Comparison of ENCODE assay signal across 8 cellular contexts in the genomic region with DNA sequence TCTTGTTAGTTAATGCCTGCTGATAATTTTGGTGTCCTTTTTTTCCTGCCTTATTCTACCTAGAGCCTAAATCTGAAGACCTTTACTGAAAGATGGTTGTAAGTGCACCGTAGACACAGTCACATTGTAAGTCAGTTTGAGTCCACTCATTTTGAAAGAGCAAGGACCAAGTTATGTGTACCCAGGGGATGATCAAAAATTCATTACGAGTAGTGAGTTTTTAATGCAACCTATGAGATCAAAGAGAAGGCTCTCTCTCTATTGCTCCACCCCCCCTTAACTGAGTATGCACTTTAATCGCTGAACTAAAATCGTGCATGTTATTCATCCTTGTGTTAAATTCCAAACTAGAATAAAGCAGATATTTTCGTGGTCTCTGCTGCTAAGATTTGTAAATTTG. TPM values are rescaled to one million over a fixed set of nuclear protein-coding genes. Genes with fewer than 3 reads are reported as not detected.
A peak's percentile ranks its signal among the peaks of the same experiment; 100 is the strongest.
DNase-seq lines count a peak whose midpoint lies in the region; ATAC-seq and TF ChIP-seq lines count a peak whose summit lies in the region.

No MANE protein-coding gene starts in this region.

- H3K27me3 ChIP-seq in CD8-positive, alpha-beta memory T cell (ENCODE audit: insufficient read depth, low read length, poor library complexity, severe bottlenecking), result no peaks in the 10 kb centered on the region
- no peaks in the 10 kb centered on the region for H3K27me3 ChIP-seq in brain microvascular endothelial cell (replicated peaks)

- no peak overlapping the region for H3K27ac ChIP-seq in CD8-positive, alpha-beta memory T cell (ENCODE audit: low read depth, low read length)
- no peak overlapping the region for H3K27ac ChIP-seq in brain microvascular endothelial cell

- peaks cover 21% of the 10 kb centered on the region for H3K4me1 ChIP-seq in CD8-positive, alpha-beta memory T cell (ENCODE audit: insufficient read depth, low read length)

- H3K27me3 Mint-ChIP-seq in CD8-positive, alpha-beta memory T cell, result peaks cover 0 to 4% of the 10 kb centered on the region in 2 donors
- no peaks in the 10 kb centered on the region for H3K27me3 Mint-ChIP-seq in IgD-negative memory B cell
- H3K27me3 Mint-ChIP-seq in natural killer cell treated with Interleukin-12 subunit alpha and Interleukin-12 subunit beta and Interleukin-15 and Interleukin-18, amount 100 ng/mL, for 72 hours, result no peaks in the 10 kb centered on the region

- H3K27ac Mint-ChIP-seq in CD8-positive, alpha-beta memory T cell, result peak overlapping the region in 7 of 8 donors; percentile 12 to 93 (median 73)
- H3K27ac Mint-ChIP-seq in IgD-negative memory B cell, result peak overlapping the region in 2 of 3 donors; percentile 28 to 30
- peak overlapping the region in 1 of 2 donors; percentile 68 for H3K27ac Mint-ChIP-seq in natural killer cell treated with Interleukin-12 subunit alpha and Interleukin-12 subunit beta and Interleukin-15 and Interleukin-18, amount 100 ng/mL, for 72 hours

- H3K9me3 ChIP-seq in CD8-positive, alpha-beta memory T cell (ENCODE audit: low read length), result no peaks in the 10 kb centered on the region

- no peak for TF ChIP-seq CTCF in brain microvascular endothelial cell (IDR thresholded peaks at IDR 0.05; ENCODE audit: low read depth, low read length, missing control alignments)

- H3K4me3 Mint-ChIP-seq in CD8-positive, alpha-beta memory T cell, result peak overlapping the region; percentile 61 to 96 (median 89)
- peak overlapping the region; percentile 72 to 97 (median 83) for H3K4me3 Mint-ChIP-seq in IgD-negative memory B cell
- H3K4me3 Mint-ChIP-seq in natural killer cell treated with Interleukin-12 subunit alpha and Interleukin-12 subunit beta and Interleukin-15 and Interleukin-18, amount 100 ng/mL, for 72 hours, result peak overlapping the region; percentile 98

- DNase-seq in CD8-positive, alpha-beta memory T cell, result no peak
- DNase-seq in brain microvascular endothelial cell (no peak), HEK293T (ENCODE audit: extremely low spot score) (no peak)
- no peak for DNase-seq in natural killer cell treated with Interleukin-12 subunit alpha and Interleukin-12 subunit beta and Interleukin-15 and Interleukin-18, amount 100 ng/mL, for 72 hours (ENCODE audit: low spot score)
- DNase-seq in stimulated activated CD8-positive, alpha-beta memory T cell treated with anti-CD3 and anti-CD28 coated beads, Interleukin-4, amount 100 ng/mL, for 48 hours, result no peak

- ATAC-seq in natural killer cell treated with Interleukin-12 subunit alpha and Interleukin-12 subunit beta and Interleukin-15 and Interleukin-18, amount 100 ng/mL, for 72 hours, result no peak
- ATAC-seq in GM18511 (IDR thresholded peaks at IDR 0.05; ENCODE audit: unreplicated experiment) (no peak), GM19467 (IDR thresholded peaks at IDR 0.05; ENCODE audit: unreplicated experiment) (no peak)

- POLR2A ChIA-PET in CD8-positive, alpha-beta memory T cell (lab: Charles Lee), result interaction anchor here (0.6 kb wide), 1 partner anchor 52 kb away, joined by 5 read pairs; no protein-coding TSS in a partner anchor
- POLR2A ChIA-PET in HEK293T (lab: Yijun Ruan, JAX), result no interaction called here

- in situ Hi-C loops in brain microvascular endothelial cell (cut with HindIII; ENCODE audit: low pct_ligation_motif_present, low sequenced_read_pairs), result no loop called here

- CTCF ChIA-PET in CD8-positive, alpha-beta memory T cell (lab: Charles Lee), result no interaction called here
- CTCF ChIA-PET in HEK293T (lab: Yijun Ruan, JAX), result no interaction called here

- H3K9me3 Mint-ChIP-seq in CD8-positive, alpha-beta memory T cell, result peaks cover 0 to 1% (median 0%) of the 10 kb centered on the region in 5 donors
- no peaks in the 10 kb centered on the region for H3K9me3 Mint-ChIP-seq in IgD-negative memory B cell
- no peaks in the 10 kb centered on the region for H3K9me3 Mint-ChIP-seq in natural killer cell treated with Interleukin-12 subunit alpha and Interleukin-12 subunit beta and Interleukin-15 and Interleukin-18, amount 100 ng/mL, for 72 hours

- peak overlapping the region; percentile 33 for H3K4me3 ChIP-seq in CD8-positive, alpha-beta memory T cell (ENCODE audit: low read length)
- peak overlapping the region; percentile 80 for H3K4me3 ChIP-seq in brain microvascular endothelial cell (ENCODE audit: low read depth, low read length)

- H3K4me1 Mint-ChIP-seq in CD8-positive, alpha-beta memory T cell, result peaks cover 29 to 37% (median 36%) of the 10 kb centered on the region in 3 donors
- H3K4me1 Mint-ChIP-seq in IgD-negative memory B cell, result peaks cover 10 to 28% (median 11%) of the 10 kb centered on the region in 3 donors
- peaks cover 21 to 28% of the 10 kb centered on the region in 2 donors for H3K4me1 Mint-ChIP-seq in natural killer cell treated with Interleukin-12 subunit alpha and Interleukin-12 subunit beta and Interleukin-15 and Interleukin-18, amount 100 ng/mL, for 72 hours (ENCODE audit: low read depth in 2 of 2)

- H3K36me3 Mint-ChIP-seq in CD8-positive, alpha-beta memory T cell, result peaks cover 0 to 18% (median 0%) of the 10 kb centered on the region in 3 donors
- H3K36me3 Mint-ChIP-seq in IgD-negative memory B cell, result no peaks in the 10 kb centered on the region
- no peaks in the 10 kb centered on the region for H3K36me3 Mint-ChIP-seq in natural killer cell treated with Interleukin-12 subunit alpha and Interleukin-12 subunit beta and Interleukin-15 and Interleukin-18, amount 100 ng/mL, for 72 hours

- H3K36me3 ChIP-seq in CD8-positive, alpha-beta memory T cell (ENCODE audit: insufficient read depth, low read length), result no peaks in the 10 kb centered on the region
- H3K36me3 ChIP-seq in brain microvascular endothelial cell (replicated peaks), result no peaks in the 10 kb centered on the region

TF ChIP-seq in HEK293T, 16 proteins besides CTCF, POLR2A, EP300 and RAD21:
- TF ChIP-seq SUZ12 (IDR thresholded peaks at IDR 0.05), result no peak
- no peak for TF ChIP-seq CTBP1 (IDR thresholded peaks at IDR 0.05; ENCODE audit: borderline replicate concordance)
- TF ChIP-seq BHLHE40 (IDR thresholded peaks at IDR 0.05; ENCODE audit: borderline replicate concordance), result no peak
TF ChIP-seq in HEK293T: peak in this region for 0.

RNA-seq across cellular contexts. Expression of a gene that starts 1.8 kb away (rescaled TPM):
- total RNA-seq in CD8-positive, alpha-beta memory T cell, result 10 to 100 TPM; 18.3 to 19.8 TPM
- polyA plus RNA-seq in CD8-positive, alpha-beta memory T cell, result 3.6 TPM
- 1.7 TPM for polyA plus RNA-seq in IgD-negative memory B cell
- total RNA-seq in natural killer cell treated with Interleukin-12 subunit alpha and Interleukin-12 subunit beta and Interleukin-15 and Interleukin-18, amount 100 ng/mL, for 72 hours, result 10 to 100 TPM; 22.1 to 34.6 TPM
